Comparison of ENCODE assay signal across 8 cellular contexts in the genomic region with DNA sequence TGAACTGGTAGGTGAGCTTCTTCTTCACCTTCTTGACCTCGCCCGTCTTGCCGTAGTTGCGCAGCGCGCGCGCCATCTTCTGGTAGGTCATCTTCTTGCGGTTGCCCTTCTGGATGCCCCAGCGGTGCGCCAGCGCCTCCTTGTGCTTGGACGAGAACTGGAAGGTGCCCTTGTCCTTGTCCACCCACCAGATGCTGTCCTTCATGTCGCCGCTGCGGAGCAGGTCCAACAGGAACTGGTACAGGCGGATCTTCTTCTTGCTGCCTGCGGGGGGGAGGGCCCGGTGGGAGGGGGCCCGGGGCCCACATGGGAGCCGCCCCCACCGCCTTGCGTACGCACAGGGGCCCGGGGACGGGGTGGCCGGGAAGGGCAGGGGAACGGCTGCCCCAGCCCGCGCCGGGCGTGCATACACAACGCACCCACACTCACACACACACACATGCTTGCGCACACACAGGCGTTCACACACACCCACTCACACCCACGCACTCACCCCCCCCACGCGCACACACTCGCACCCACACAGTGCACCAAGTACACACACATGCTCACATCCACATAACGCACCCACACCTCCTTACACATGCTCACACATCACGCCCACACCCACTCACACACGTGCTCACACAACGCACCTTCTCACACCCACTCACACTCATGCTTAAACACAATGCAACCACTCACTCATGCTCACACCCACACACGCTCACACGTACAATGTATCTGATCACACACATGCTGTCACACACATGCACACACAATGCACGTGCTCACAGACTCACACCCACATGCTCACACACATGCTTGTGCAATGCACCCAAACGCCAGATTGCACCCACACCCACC. TPM values are rescaled to one million over a fixed set of nuclear protein-coding genes. Genes with fewer than 3 reads are reported as not detected.
A peak's percentile ranks its signal among the peaks of the same experiment; 100 is the strongest.
DNase-seq lines count a peak whose midpoint lies in the region; ATAC-seq and TF ChIP-seq lines count a peak whose summit lies in the region.

No MANE protein-coding gene starts in this region.

- H3K4me3 ChIP-seq in IMR-90 (ENCODE audit: insufficient read depth, low read depth, low read length) (no peak overlapping the region), OCI-LY7 (ENCODE audit: low read depth, low read length, poor library complexity, severe bottlenecking) (no peak overlapping the region), smooth muscle cell (peak overlapping the region; percentile 54)

- H3K9me3 ChIP-seq in IMR-90 (ENCODE audit: control insufficient read depth, insufficient read depth, low read length) (no peaks in the 10 kb centered on the region), OCI-LY7 (ENCODE audit: low read length) (no peaks in the 10 kb centered on the region), smooth muscle cell (replicated peaks; ENCODE audit: low read depth) (no peaks in the 10 kb centered on the region)

- intact Hi-C loops in IMR-90 (cut with micrococcal nuclease) (loop anchor here (1.0 to 2.0 kb wide), 4 partner anchors 85 to 178 kb away; partner anchors contain the start of gene MADD), OCI-LY7 (cut with micrococcal nuclease; ENCODE audit: unreplicated experiment) (no loop called here)

- H3K9ac ChIP-seq in IMR-90 (ENCODE audit: low read depth, low read length), result no peak overlapping the region
- peak overlapping the region; percentile 53 for H3K9ac ChIP-seq in smooth muscle cell (ENCODE audit: low read depth)

- H3K9me1 ChIP-seq in IMR-90 (ENCODE audit: insufficient read depth, low read length), result peaks cover 20% of the 10 kb centered on the region

- no peak overlapping the region for H2BK15ac ChIP-seq in IMR-90 (ENCODE audit: low read depth, low read length)

- H3K4me2 ChIP-seq in IMR-90 (ENCODE audit: low read depth, low read length) (no peak overlapping the region; the same call in 1 of the 2 replicates), OCI-LY7 (ENCODE audit: low read length) (no peak overlapping the region), smooth muscle cell (peak overlapping the region; percentile 92)

- POLR2A ChIA-PET in IMR-90 (lab: Charles Lee; ENCODE audit: unreplicated experiment) (no interaction called here), OCI-LY7 (lab: Charles Lee) (no interaction called here)

- H3K4me1 ChIP-seq in IMR-90 (ENCODE audit: control insufficient read depth, insufficient read depth, low read length) (no peaks in the 10 kb centered on the region), OCI-LY7 (ENCODE audit: insufficient read depth, low read length, poor library complexity, severe bottlenecking) (no peaks in the 10 kb centered on the region), smooth muscle cell (ENCODE audit: low read depth) (no peaks in the 10 kb centered on the region)

- H3K27me3 Mint-ChIP-seq in natural killer cell treated with Interleukin-12 subunit alpha and Interleukin-12 subunit beta and Interleukin-15 and Interleukin-18, amount 100 ng/mL, for 72 hours, result no peaks in the 10 kb centered on the region

- H3K27me3 ChIP-seq in IMR-90 (ENCODE audit: control insufficient read depth, insufficient read depth, low read length) (no peaks in the 10 kb centered on the region; the same call in 1 of the 2 replicates), smooth muscle cell (ENCODE audit: low read depth) (no peaks in the 10 kb centered on the region)

- no peak overlapping the region; the same call in 1 of the 2 replicates for H3K56ac ChIP-seq in IMR-90 (ENCODE audit: extremely low read depth, insufficient read depth, low read length)

- no peak overlapping the region for H3K18ac ChIP-seq in IMR-90 (ENCODE audit: low read depth, low read length)

- no peaks in the 10 kb centered on the region for H3K9me2 ChIP-seq in OCI-LY7 (ENCODE audit: insufficient read depth, low read length)

- TF ChIP-seq POLR2A in IMR-90 (IDR thresholded peaks at IDR 0.05; ENCODE audit: low read depth, low read length), result no peak

- TF ChIP-seq CTCF in IMR-90 (conservative IDR thresholded peaks at IDR 0.05; ENCODE audit: low read depth, low read length) (peak; percentile 100), OCI-LY7 (conservative IDR thresholded peaks at IDR 0.05; ENCODE audit: low read length) (peak; percentile 46), smooth muscle cell (IDR thresholded peaks at IDR 0.05; ENCODE audit: borderline replicate concordance, insufficient read depth, poor library complexity, severe bottlenecking) (peak; percentile 94)

- H2AFZ ChIP-seq in IMR-90 (replicated peaks; ENCODE audit: low read length, poor library complexity) (peak overlapping the region; percentile 88), OCI-LY7 (ENCODE audit: low read length) (no peak overlapping the region), smooth muscle cell (ENCODE audit: low read depth) (peak overlapping the region; percentile 50)

- H3K23ac ChIP-seq in IMR-90 (ENCODE audit: low read depth, low read length), result no peak overlapping the region

- no peak overlapping the region for H2BK120ac ChIP-seq in IMR-90 (ENCODE audit: low read depth, low read length)

- H2AK5ac ChIP-seq in IMR-90 (ENCODE audit: low read depth, low read length), result peak overlapping the region; percentile 86; the same call in 1 of the 2 replicates

- CTCF ChIA-PET in IMR-90 (lab: Yijun Ruan, JAX) (interaction anchor here (0.6 to 1.3 kb wide), 9 partner anchors 16 to 186 kb away, joined by 3 to 5 read pairs (median 3); partner anchors contain the start of gene ACP2), OCI-LY7 (lab: Charles Lee; ENCODE audit: unreplicated experiment) (no interaction called here)

- WGBS in IMR-90 (ENCODE audit: extremely low coverage in 2 of 2, insufficient read length in 1 of 2), 2 experiments, result 31% methylated on average over 26 of the region's 47 CpGs; no CpG with 5 or more reads in 1 of the 2 experiments
- 35% methylated on average over 30 of the region's 47 CpGs for WGBS in smooth muscle cell (ENCODE audit: low lambda C conversion rate)

- dilution Hi-C loops in IMR-90 (cut with HindIII; ENCODE audit: low sequenced_read_pairs, unreplicated experiment), result no loop called here

- peak; percentile 98 for TF ChIP-seq RAD21 in IMR-90 (IDR thresholded peaks at IDR 0.05; ENCODE audit: low read length)

- H4K8ac ChIP-seq in IMR-90 (ENCODE audit: low read depth in 2 of 2, low read length in 2 of 2), result 0 out of 4 replicates have a peak overlapping the region, but pooled peaks of 1 of the 2 experiments have one; percentile 13

- in situ Hi-C loops in IMR-90 (cut with MboI; ENCODE audit: low sequenced_read_pairs), result loop anchor here (25.0 kb wide), 1 partner anchor 468 kb away; no protein-coding TSS in a partner anchor

- H3K79me2 ChIP-seq in OCI-LY7 (ENCODE audit: insufficient read depth, low read depth, low read length) (no peaks in the 10 kb centered on the region), smooth muscle cell (ENCODE audit: low read depth) (no peaks in the 10 kb centered on the region)

- H3K14ac ChIP-seq in IMR-90 (replicated peaks; ENCODE audit: low read depth, low read length), result no peak overlapping the region

- no peak overlapping the region for H3K4me3 Mint-ChIP-seq in natural killer cell treated with Interleukin-12 subunit alpha and Interleukin-12 subunit beta and Interleukin-15 and Interleukin-18, amount 100 ng/mL, for 72 hours

- no peak overlapping the region for H2BK5ac ChIP-seq in IMR-90 (ENCODE audit: low read depth, low read length, poor library complexity, severe bottlenecking)

- H3K36me3 Mint-ChIP-seq in natural killer cell treated with Interleukin-12 subunit alpha and Interleukin-12 subunit beta and Interleukin-15 and Interleukin-18, amount 100 ng/mL, for 72 hours, result no peaks in the 10 kb centered on the region

- ATAC-seq in IMR-90 (ENCODE audit: low read depth), result peak; percentile 98
- ATAC-seq in GM18498 (IDR thresholded peaks at IDR 0.05; ENCODE audit: unreplicated experiment), result no peak
- no peak for ATAC-seq in natural killer cell treated with Interleukin-12 subunit alpha and Interleukin-12 subunit beta and Interleukin-15 and Interleukin-18, amount 100 ng/mL, for 72 hours

- peak overlapping the region; percentile 92 for H2AK9ac ChIP-seq in IMR-90 (replicated peaks; ENCODE audit: low read depth, low read length, poor library complexity)

- no peak overlapping the region for H3K27ac ChIP-seq in IMR-90 (ENCODE audit: insufficient read depth, low read length)
- H3K27ac ChIP-seq in OCI-LY7 (ENCODE audit: low read depth, low read length, poor library complexity, severe bottlenecking), result no peak overlapping the region
- no peak overlapping the region for H3K27ac ChIP-seq in smooth muscle cell (ENCODE audit: low read depth)

- peaks cover 7 to 9% of the 10 kb centered on the region in 2 donors for H3K4me1 Mint-ChIP-seq in natural killer cell treated with Interleukin-12 subunit alpha and Interleukin-12 subunit beta and Interleukin-15 and Interleukin-18, amount 100 ng/mL, for 72 hours (ENCODE audit: low read depth in 2 of 2)

- H2BK20ac ChIP-seq in IMR-90 (ENCODE audit: low read depth, low read length), result no peak overlapping the region

- peak; percentile 97 for DNase-seq in DMS53 (lab: John Stamatoyannopoulos, UW)
- peak; percentile 88 for DNase-seq in IMR-90
- DNase-seq in OCI-LY7 (ENCODE audit: low spot score), result no peak
- DNase-seq in cerebellar nuclear complex (lab: John Stamatoyannopoulos, UW), result peak; percentile 28 to 83
- DNase-seq in islet precursor cell, result peak; percentile 99
- DNase-seq in smooth muscle cell (lab: John Stamatoyannopoulos, UW; ENCODE audit: unreplicated experiment), result peak; percentile 71
- DNase-seq in natural killer cell treated with Interleukin-12 subunit alpha and Interleukin-12 subunit beta and Interleukin-15 and Interleukin-18, amount 100 ng/mL, for 72 hours (ENCODE audit: low spot score), result no peak

- no peak overlapping the region for H3K4ac ChIP-seq in IMR-90 (ENCODE audit: low read depth, low read length)

- no peak overlapping the region for H4K91ac ChIP-seq in IMR-90 (ENCODE audit: insufficient read depth, low read depth, low read length)

- no peak overlapping the region for H3K27ac Mint-ChIP-seq in natural killer cell treated with Interleukin-12 subunit alpha and Interleukin-12 subunit beta and Interleukin-15 and Interleukin-18, amount 100 ng/mL, for 72 hours

- H3K36me3 ChIP-seq in IMR-90 (ENCODE audit: control insufficient read depth, insufficient read depth, low read length) (no peaks in the 10 kb centered on the region), OCI-LY7 (ENCODE audit: insufficient read depth, low read length) (peaks cover 35% of the 10 kb centered on the region), smooth muscle cell (ENCODE audit: low read depth) (no peaks in the 10 kb centered on the region)

- H3K79me1 ChIP-seq in IMR-90 (ENCODE audit: low read depth in 1 of 2, low read length in 2 of 2), result peaks cover 0 to 2% of the 10 kb centered on the region in 2 experiments; a peak in 1 of 4 replicates

- no peak overlapping the region for H4K5ac ChIP-seq in IMR-90 (ENCODE audit: low read depth, low read length)

- H4K20me1 ChIP-seq in IMR-90 (ENCODE audit: insufficient read depth, low read length) (no peaks in the 10 kb centered on the region), OCI-LY7 (ENCODE audit: insufficient read depth, low read length) (no peaks in the 10 kb centered on the region), smooth muscle cell (ENCODE audit: low read depth) (no peaks in the 10 kb centered on the region)

- BruUV-seq in IMR-90 (replicated peaks; lab: Mats Ljungman, UMichigan) (no TSS peak), OCI-LY7 (replicated peaks; lab: Mats Ljungman, UMichigan) (no TSS peak)

- no peaks in the 10 kb centered on the region for H3K9me3 Mint-ChIP-seq in natural killer cell treated with Interleukin-12 subunit alpha and Interleukin-12 subunit beta and Interleukin-15 and Interleukin-18, amount 100 ng/mL, for 72 hours

- H3F3A ChIP-seq in smooth muscle cell (ENCODE audit: low read depth), result peaks cover 3% of the 10 kb centered on the region

RNA-seq across cellular contexts. Expression of gene MYBPC3, which starts 3.0 kb away (rescaled TPM):
- total RNA-seq in IMR-90 (2012; rRNA removed), result not detected in 2 replicates
- not detected in 2 replicates for polyA plus RNA-seq in IMR-90 (2012; rRNA removed)
- polyA plus RNA-seq in IMR-90 (2012; cell fraction: cytosol; rRNA removed), result not detected in 2 replicates
- not detected in 2 replicates for polyA plus RNA-seq in IMR-90 (2012; cell fraction: nucleus; rRNA removed; ENCODE audit: low replicate concordance)
- total RNA-seq in OCI-LY7 (2014; rRNA removed; shearing (Covaris generic)), result 0.10 and 0.25 TPM in 2 replicates
- 0.18 and 0.29 TPM in 2 replicates for total RNA-seq in OCI-LY7 (2022)
- total RNA-seq in smooth muscle cell, result not detected in 2 replicates
- polyA plus RNA-seq in smooth muscle cell, result 0.03 and 0.25 TPM in 2 replicates
- total RNA-seq in natural killer cell treated with Interleukin-12 subunit alpha and Interleukin-12 subunit beta and Interleukin-15 and Interleukin-18, amount 100 ng/mL, for 72 hours, result not detected

RNA-seq across cellular contexts. Expression of gene SPI1, which starts 22.8 kb away (rescaled TPM):
- total RNA-seq in IMR-90 (2012; rRNA removed) (not detected in 2 replicates), OCI-LY7 (2022) (71.2 and 73.3 TPM in 2 replicates), smooth muscle cell (not detected in 2 replicates)
- polyA plus RNA-seq in IMR-90 (2012; rRNA removed) (not detected in 2 replicates), smooth muscle cell (not detected in 2 replicates)
- 0.03 TPM in 1 of 2 replicates, not detected in the other for polyA plus RNA-seq in IMR-90 (2012; cell fraction: cytosol; rRNA removed)
- not detected in 2 replicates for polyA plus RNA-seq in IMR-90 (2012; cell fraction: nucleus; rRNA removed; ENCODE audit: low replicate concordance)
- 48.9 and 79.6 TPM in 2 replicates for total RNA-seq in OCI-LY7 (2014; rRNA removed; shearing (Covaris generic))
- 1 to 10 TPM; 2.0 to 2.5 TPM for total RNA-seq in natural killer cell treated with Interleukin-12 subunit alpha and Interleukin-12 subunit beta and Interleukin-15 and Interleukin-18, amount 100 ng/mL, for 72 hours

RNA-seq across cellular contexts. Expression of gene SLC39A13, which starts 52.9 kb away (rescaled TPM):
- 29.2 and 32.4 TPM in 2 replicates for total RNA-seq in IMR-90 (2012; rRNA removed)
- 144 and 164 TPM in 2 replicates for polyA plus RNA-seq in IMR-90 (2012; rRNA removed)
- 96.1 and 190 TPM in 2 replicates for polyA plus RNA-seq in IMR-90 (2012; cell fraction: cytosol; rRNA removed)
- 451 and 1,131 TPM in 2 replicates for polyA plus RNA-seq in IMR-90 (2012; cell fraction: nucleus; rRNA removed; ENCODE audit: low replicate concordance)
- total RNA-seq in OCI-LY7 (2014; rRNA removed; shearing (Covaris generic)), result 31.6 and 31.8 TPM in 2 replicates
- total RNA-seq in OCI-LY7 (2022), result 30.5 and 33.9 TPM in 2 replicates
- 51.7 and 56.9 TPM in 2 replicates for total RNA-seq in smooth muscle cell
- polyA plus RNA-seq in smooth muscle cell, result 138 and 143 TPM in 2 replicates
- 10 to 100 TPM; 20.9 to 31.3 TPM for total RNA-seq in natural killer cell treated with Interleukin-12 subunit alpha and Interleukin-12 subunit beta and Interleukin-15 and Interleukin-18, amount 100 ng/mL, for 72 hours

Comparison
In these comparisons a context has a peak if more than half of its experiments do, and no peak if none do; other contexts are left out.
1. DNase-seq: peak in DMS53 (single experiment), IMR-90 (single experiment), cerebellar nuclear complex (2 of 2), islet precursor cell (single experiment) and smooth muscle cell (single experiment); none in OCI-LY7 (single experiment) and natural killer cell treated with Interleukin-12 subunit alpha and Interleukin-12 subunit beta and Interleukin-15 and Interleukin-18, amount 100 ng/mL, for 72 hours (single experiment).
2. CTCF ChIP-seq: peak in every context shown above with its lines; median percentile 100 in IMR-90; 94 in smooth muscle cell; 46 in OCI-LY7.
3. RNA of gene SPI1, which starts 22.8 kb away (total RNA-seq): 48.9 to 79.6 TPM in OCI-LY7; 2.0 to 2.5 TPM in natural killer cell treated with Interleukin-12 subunit alpha and Interleukin-12 subunit beta and Interleukin-15 and Interleukin-18, amount 100 ng/mL, for 72 hours, not detected in IMR-90 and not detected in smooth muscle cell; every median in the first group is over 10 times any median in the second.